ENCODE assay signal across 2 cellular contexts in genomic region chr10:44935961-44936285, GRCh38.
TF ChIP-seq lines count a peak whose summit lies in the region.

No MANE protein-coding gene starts in this region.

TF ChIP-seq in IMR-90, 13 proteins besides CTCF, POLR2A, EP300 and RAD21:
- TF ChIP-seq SMC3 (IDR thresholded peaks at IDR 0.05; ENCODE audit: low read depth, low read length) (no peak), BHLHE40 (IDR thresholded peaks at IDR 0.05; ENCODE audit: low read depth, low read length) (no peak), RFX5 (IDR thresholded peaks at IDR 0.05; ENCODE audit: low read depth, low read length) (no peak), USF2 (IDR thresholded peaks at IDR 0.05; ENCODE audit: low read depth, low read length) (no peak), MXI1 (IDR thresholded peaks at IDR 0.05; ENCODE audit: borderline replicate concordance, low read depth, low read length) (no peak), FOS (IDR thresholded peaks at IDR 0.05; ENCODE audit: low read depth, low read length) (no peak), CEBPB (IDR thresholded peaks at IDR 0.05; ENCODE audit: low read depth, low read length) (no peak), NFE2L2 (IDR thresholded peaks at IDR 0.05; ENCODE audit: low read depth, low read length) (no peak), CHD1 (IDR thresholded peaks at IDR 0.05; ENCODE audit: low read depth, low read length) (no peak), MAZ (IDR thresholded peaks at IDR 0.05; ENCODE audit: borderline replicate concordance, low read depth, low read length) (no peak), MAFK (IDR thresholded peaks at IDR 0.05; ENCODE audit: low read depth, low read length) (no peak)
- TF ChIP-seq, protein P1, sequence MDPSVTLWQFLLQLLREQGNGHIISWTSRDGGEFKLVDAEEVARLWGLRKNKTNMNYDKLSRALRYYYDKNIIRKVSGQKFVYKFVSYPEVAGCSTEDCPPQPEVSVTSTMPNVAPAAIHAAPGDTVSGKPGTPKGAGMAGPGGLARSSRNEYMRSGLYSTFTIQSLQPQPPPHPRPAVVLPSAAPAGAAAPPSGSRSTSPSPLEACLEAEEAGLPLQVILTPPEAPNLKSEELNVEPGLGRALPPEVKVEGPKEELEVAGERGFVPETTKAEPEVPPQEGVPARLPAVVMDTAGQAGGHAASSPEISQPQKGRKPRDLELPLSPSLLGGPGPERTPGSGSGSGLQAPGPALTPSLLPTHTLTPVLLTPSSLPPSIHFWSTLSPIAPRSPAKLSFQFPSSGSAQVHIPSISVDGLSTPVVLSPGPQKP (IDR thresholded peaks at IDR 0.05; ENCODE audit: borderline replicate concordance, low read depth, low read length): no peak
TF ChIP-seq in IMR-90: peak in this region for 0.

TF ChIP-seq in SK-N-SH treated with all-trans-retinoic acid at 6 μM for 48 hours, 23 proteins besides CTCF, POLR2A, EP300 and RAD21:
- no peak for TF ChIP-seq ZC3H10 (CRISPR knock-in tag; IDR thresholded peaks at IDR 0.05)
- no peak for TF ChIP-seq ZNF8 (CRISPR knock-in tag; IDR thresholded peaks at IDR 0.05)
- no peak for TF ChIP-seq POU6F1 (CRISPR knock-in tag; IDR thresholded peaks at IDR 0.05; ENCODE audit: borderline replicate concordance, low read depth)
- TF ChIP-seq GLIS3 (CRISPR knock-in tag; IDR thresholded peaks at IDR 0.05): no peak
- TF ChIP-seq, protein P2, sequence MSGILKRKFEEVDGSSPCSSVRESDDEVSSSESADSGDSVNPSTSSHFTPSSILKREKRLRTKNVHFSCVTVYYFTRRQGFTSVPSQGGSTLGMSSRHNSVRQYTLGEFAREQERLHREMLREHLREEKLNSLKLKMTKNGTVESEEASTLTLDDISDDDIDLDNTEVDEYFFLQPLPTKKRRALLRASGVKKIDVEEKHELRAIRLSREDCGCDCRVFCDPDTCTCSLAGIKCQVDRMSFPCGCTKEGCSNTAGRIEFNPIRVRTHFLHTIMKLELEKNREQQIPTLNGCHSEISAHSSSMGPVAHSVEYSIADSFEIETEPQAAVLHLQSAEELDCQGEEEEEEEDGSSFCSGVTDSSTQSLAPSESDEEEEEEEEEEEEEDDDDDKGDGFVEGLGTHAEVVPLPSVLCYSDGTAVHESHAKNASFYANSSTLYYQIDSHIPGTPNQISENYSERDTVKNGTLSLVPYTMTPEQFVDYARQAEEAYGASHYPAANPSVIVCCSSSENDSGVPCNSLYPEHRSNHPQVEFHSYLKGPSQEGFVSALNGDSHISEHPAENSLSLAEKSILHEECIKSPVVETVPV (CRISPR knock-in tag; IDR thresholded peaks at IDR 0.05): no peak
- TF ChIP-seq ZNF70 (CRISPR knock-in tag; IDR thresholded peaks at IDR 0.05): no peak
- no peak for TF ChIP-seq CSDC2 (CRISPR knock-in tag; IDR thresholded peaks at IDR 0.05)
- TF ChIP-seq ESRRG (CRISPR knock-in tag; IDR thresholded peaks at IDR 0.05): no peak
- no peak for TF ChIP-seq ISL1 (CRISPR knock-in tag; IDR thresholded peaks at IDR 0.05)
- no peak for TF ChIP-seq CREB5 (CRISPR knock-in tag; IDR thresholded peaks at IDR 0.05; ENCODE audit: low read depth)
- TF ChIP-seq, protein P3, sequence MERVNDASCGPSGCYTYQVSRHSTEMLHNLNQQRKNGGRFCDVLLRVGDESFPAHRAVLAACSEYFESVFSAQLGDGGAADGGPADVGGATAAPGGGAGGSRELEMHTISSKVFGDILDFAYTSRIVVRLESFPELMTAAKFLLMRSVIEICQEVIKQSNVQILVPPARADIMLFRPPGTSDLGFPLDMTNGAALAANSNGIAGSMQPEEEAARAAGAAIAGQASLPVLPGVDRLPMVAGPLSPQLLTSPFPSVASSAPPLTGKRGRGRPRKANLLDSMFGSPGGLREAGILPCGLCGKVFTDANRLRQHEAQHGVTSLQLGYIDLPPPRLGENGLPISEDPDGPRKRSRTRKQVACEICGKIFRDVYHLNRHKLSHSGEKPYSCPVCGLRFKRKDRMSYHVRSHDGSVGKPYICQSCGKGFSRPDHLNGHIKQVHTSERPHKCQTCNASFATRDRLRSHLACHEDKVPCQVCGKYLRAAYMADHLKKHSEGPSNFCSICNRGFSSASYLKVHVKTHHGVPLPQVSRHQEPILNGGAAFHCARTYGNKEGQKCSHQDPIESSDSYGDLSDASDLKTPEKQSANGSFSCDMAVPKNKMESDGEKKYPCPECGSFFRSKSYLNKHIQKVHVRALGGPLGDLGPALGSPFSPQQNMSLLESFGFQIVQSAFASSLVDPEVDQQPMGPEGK (CRISPR knock-in tag; IDR thresholded peaks at IDR 0.05; ENCODE audit: borderline replicate concordance): no peak
